ENCODE assay signal across 8 cellular contexts in genomic region chr16:52069866-52070265, GRCh38.
A peak's percentile ranks its signal among the peaks of the same experiment; 100 is the strongest.
DNase-seq lines count a peak whose midpoint lies in the region; ATAC-seq and TF ChIP-seq lines count a peak whose summit lies in the region.

No MANE protein-coding gene starts in this region.

- ATAC-seq in GM21526 (IDR thresholded peaks at IDR 0.05; ENCODE audit: low FRiP score, unreplicated experiment), result no peak

- H3K9me3 Mint-ChIP-seq in chondrocyte (ENCODE audit: low read depth) (peaks cover 7% of the 10 kb centered on the region), neural crest cell (no peaks in the 10 kb centered on the region)

- intact Hi-C loops in posterior cingulate gyrus (cut with DNase I), result loop anchor here (2.0 to 5.0 kb wide), 5 partner anchors 59 to 953 kb away; no protein-coding TSS in a partner anchor

- H3K4me3 Mint-ChIP-seq in chondrocyte (ENCODE audit: unreplicated experiment) (no peak overlapping the region), neural crest cell (no peak overlapping the region)

- H3K27me3 Mint-ChIP-seq in chondrocyte (ENCODE audit: low read depth) (peaks cover 2% of the 10 kb centered on the region), neural crest cell (ENCODE audit: low read depth) (no peaks in the 10 kb centered on the region)

- TF ChIP-seq CTCF in chondrocyte (IDR thresholded peaks at IDR 0.05), result peak; percentile 88
- TF ChIP-seq CTCF in neural crest cell (conservative IDR thresholded peaks at IDR 0.05), result peak; percentile 68
- no peak for TF ChIP-seq CTCF in GM10266 (IDR thresholded peaks at IDR 0.05; ENCODE audit: control insufficient read depth, insufficient read depth, low read depth, missing control alignments)

- H3K27ac Mint-ChIP-seq in chondrocyte (ENCODE audit: unreplicated experiment), result no peak overlapping the region
- no peak overlapping the region for H3K27ac Mint-ChIP-seq in neural crest cell (ENCODE audit: unreplicated experiment)

- H3K36me3 Mint-ChIP-seq in chondrocyte (ENCODE audit: low read depth) (no peaks in the 10 kb centered on the region), neural crest cell (ENCODE audit: low read depth) (no peaks in the 10 kb centered on the region)

- peak; percentile 15 for DNase-seq in ELF-1 (ENCODE audit: low read depth, low spot score)
- peak; percentile 84 for DNase-seq in NCI-H2171 treated with DMSO at 0.1 percent for 48 hours (lab: John Stamatoyannopoulos, UW)
- no peak for DNase-seq in chondrocyte (ENCODE audit: low spot score)
- no peak for DNase-seq in neural crest cell (ENCODE audit: low read depth, low spot score)
- no peak for DNase-seq in GM10266 (ENCODE audit: extremely low spot score)
- no peak for DNase-seq in posterior cingulate gyrus
- no peak for DNase-seq in activated CD8-positive, alpha-beta memory T cell treated with anti-CD3 and anti-CD28 coated beads for 24 hours

- H3K4me1 Mint-ChIP-seq in chondrocyte (ENCODE audit: low read depth) (no peaks in the 10 kb centered on the region), neural crest cell (peaks cover 27% of the 10 kb centered on the region)

Comparison
In these comparisons a context has a peak if more than half of its experiments do, and no peak if none do; other contexts are left out.
1. DNase-seq: peak in ELF-1 (single experiment) and NCI-H2171 treated with DMSO at 0.1 percent for 48 hours (single experiment); none in chondrocyte (single experiment), neural crest cell (single experiment), GM10266 (single experiment), posterior cingulate gyrus (0 of 10) and activated CD8-positive, alpha-beta memory T cell treated with anti-CD3 and anti-CD28 coated beads for 24 hours (single experiment).